Comparison of ENCODE assay signal across 9 cellular contexts in genomic region chr2:196291873-196292800, GRCh38.
DNase-seq lines count a peak whose midpoint lies in the region; ATAC-seq and TF ChIP-seq lines count a peak whose summit lies in the region.
"Had no signal": no experiment of that assay in that cellular context is flagged by ENCODE, and none has a peak within 500 bp of the region (broad histone marks: within the 10 kb centered on the region; RNA-seq: fewer than 3 reads in every experiment).

No MANE protein-coding gene starts in this region.

- POLR2A ChIA-PET in naive thymus-derived CD4-positive, alpha-beta T cell (lab: Charles Lee) = interaction anchor here (1.1 kb wide), 1 partner anchor 11 kb away, joined by 5 read pairs; no protein-coding TSS in a partner anchor

- intact Hi-C loops in naive thymus-derived CD4-positive, alpha-beta T cell (cut with micrococcal nuclease) = loop anchor here in 1 of 2 donors (10.0 kb wide), 2 partner anchors 343 to 2003 kb away; partner anchors contain the start of gene CCDC150

- no peaks in the 10 kb centered on the region for H3K27me3 Mint-ChIP-seq in naive thymus-derived CD4-positive, alpha-beta T cell
- no peaks in the 10 kb centered on the region for H3K27me3 Mint-ChIP-seq in osteocyte (ENCODE audit: unreplicated experiment)
- H3K27me3 Mint-ChIP-seq: dendritic cell treated with granulocyte-macrophage colony-stimulating factor and Interleukin-4, amounts not matched to agents 40 ng/mL and 50 ng/mL, for 4 days had no signal

- peak overlapping the region in 3 of 9 donors; percentile 2 to 51 (median 44) for H3K27ac Mint-ChIP-seq in naive thymus-derived CD4-positive, alpha-beta T cell
- no peak overlapping the region for H3K27ac Mint-ChIP-seq in osteocyte (ENCODE audit: unreplicated experiment)
- H3K27ac Mint-ChIP-seq: dendritic cell treated with granulocyte-macrophage colony-stimulating factor and Interleukin-4, amounts not matched to agents 40 ng/mL and 50 ng/mL, for 4 days had no signal

- no peaks in the 10 kb centered on the region for H3K36me3 ChIP-seq in adipocyte (ENCODE audit: control insufficient read depth, insufficient read depth, low read length, severe bottlenecking)
- no peaks in the 10 kb centered on the region for H3K36me3 ChIP-seq in naive thymus-derived CD4-positive, alpha-beta T cell (ENCODE audit: control insufficient read depth in 2 of 3, insufficient read depth in 3 of 3, low read length in 3 of 3)

- H3K9me3 Mint-ChIP-seq in naive thymus-derived CD4-positive, alpha-beta T cell = no peaks in the 10 kb centered on the region
- no peaks in the 10 kb centered on the region for H3K9me3 Mint-ChIP-seq in osteocyte (ENCODE audit: unreplicated experiment)
- H3K9me3 Mint-ChIP-seq: dendritic cell treated with granulocyte-macrophage colony-stimulating factor and Interleukin-4, amounts not matched to agents 40 ng/mL and 50 ng/mL, for 4 days had no signal

- H3K4me1 Mint-ChIP-seq in naive thymus-derived CD4-positive, alpha-beta T cell = peaks cover 21 to 56% (median 42%) of the 10 kb centered on the region in 7 donors
- H3K4me1 Mint-ChIP-seq in osteocyte (ENCODE audit: unreplicated experiment) = peaks cover 25% of the 10 kb centered on the region

- H3K4me3 Mint-ChIP-seq in naive thymus-derived CD4-positive, alpha-beta T cell = peak overlapping the region in 1 of 10 donors; percentile 31
- no peak overlapping the region for H3K4me3 Mint-ChIP-seq in osteocyte (ENCODE audit: unreplicated experiment)
- H3K4me3 Mint-ChIP-seq: dendritic cell treated with granulocyte-macrophage colony-stimulating factor and Interleukin-4, amounts not matched to agents 40 ng/mL and 50 ng/mL, for 4 days had no signal

- no peak overlapping the region for H3K4me3 ChIP-seq in adipocyte (ENCODE audit: low read length)
- H3K4me3 ChIP-seq in naive thymus-derived CD4-positive, alpha-beta T cell (ENCODE audit: low read length) = no peak overlapping the region

- TF ChIP-seq CTCF in osteocyte (IDR thresholded peaks at IDR 0.05) = no peak

- ATAC-seq in GM19025 (IDR thresholded peaks at IDR 0.05; ENCODE audit: low read depth, unreplicated experiment) (peak; percentile 37), HG03159 (IDR thresholded peaks at IDR 0.05; ENCODE audit: unreplicated experiment) (peak; percentile 41)
- ATAC-seq in naive thymus-derived CD4-positive, alpha-beta T cell = peak; percentile 47

- peaks cover 22% of the 10 kb centered on the region for H3K4me1 ChIP-seq in adipocyte (ENCODE audit: control insufficient read depth, insufficient read depth, low read length)
- peaks cover 6 to 10% of the 10 kb centered on the region in 2 donors for H3K4me1 ChIP-seq in naive thymus-derived CD4-positive, alpha-beta T cell (ENCODE audit: control insufficient read depth in 2 of 2, insufficient read depth in 2 of 2, low read length in 2 of 2)

- H3K36me3 Mint-ChIP-seq in naive thymus-derived CD4-positive, alpha-beta T cell = peaks cover 0 to 6% (median 0%) of the 10 kb centered on the region in 5 donors
- H3K36me3 Mint-ChIP-seq in osteocyte (ENCODE audit: unreplicated experiment) = peaks cover 17% of the 10 kb centered on the region

- no peak overlapping the region for H3K27ac ChIP-seq in naive thymus-derived CD4-positive, alpha-beta T cell (ENCODE audit: low read depth, low read length)

- CTCF ChIA-PET in naive thymus-derived CD4-positive, alpha-beta T cell (lab: Charles Lee) = interaction anchor here (1.3 to 1.8 kb wide), 2 partner anchors 16 to 129 kb away, joined by 4 read pairs; no protein-coding TSS in a partner anchor

- no peaks in the 10 kb centered on the region for H3K9me3 ChIP-seq in adipocyte (ENCODE audit: control insufficient read depth, low read length)
- no peaks in the 10 kb centered on the region for H3K9me3 ChIP-seq in naive thymus-derived CD4-positive, alpha-beta T cell (ENCODE audit: control insufficient read depth in 2 of 3, low read length in 3 of 3)

- peak; percentile 37 for DNase-seq in adipocyte (ENCODE audit: low read depth)
- no peak for DNase-seq in naive thymus-derived CD4-positive, alpha-beta T cell
- no peak for DNase-seq in hypothalamus (lab: John Stamatoyannopoulos, UW)
- no peak for DNase-seq in activated effector memory CD4-positive, alpha-beta T cell treated with anti-CD3 and anti-CD28 coated beads, Interleukin-2, amount 50 U/mL, for 16 hours
- DNase-seq in NCI-H69 (lab: John Stamatoyannopoulos, UW) = no peak
- DNase-seq in osteocyte (ENCODE audit: extremely low spot score, unreplicated experiment) = no peak

- H3K9ac ChIP-seq in adipocyte (ENCODE audit: low read length) = no peak overlapping the region

- no peaks in the 10 kb centered on the region for H3K27me3 ChIP-seq in adipocyte (replicated peaks; ENCODE audit: control insufficient read depth, insufficient read depth, low read length)
- H3K27me3 ChIP-seq in naive thymus-derived CD4-positive, alpha-beta T cell (ENCODE audit: control insufficient read depth in 2 of 2, insufficient read depth in 2 of 2, low read length in 2 of 2) = no peaks in the 10 kb centered on the region
